ENCODE assay signal across 8 cellular contexts in the genomic region with DNA sequence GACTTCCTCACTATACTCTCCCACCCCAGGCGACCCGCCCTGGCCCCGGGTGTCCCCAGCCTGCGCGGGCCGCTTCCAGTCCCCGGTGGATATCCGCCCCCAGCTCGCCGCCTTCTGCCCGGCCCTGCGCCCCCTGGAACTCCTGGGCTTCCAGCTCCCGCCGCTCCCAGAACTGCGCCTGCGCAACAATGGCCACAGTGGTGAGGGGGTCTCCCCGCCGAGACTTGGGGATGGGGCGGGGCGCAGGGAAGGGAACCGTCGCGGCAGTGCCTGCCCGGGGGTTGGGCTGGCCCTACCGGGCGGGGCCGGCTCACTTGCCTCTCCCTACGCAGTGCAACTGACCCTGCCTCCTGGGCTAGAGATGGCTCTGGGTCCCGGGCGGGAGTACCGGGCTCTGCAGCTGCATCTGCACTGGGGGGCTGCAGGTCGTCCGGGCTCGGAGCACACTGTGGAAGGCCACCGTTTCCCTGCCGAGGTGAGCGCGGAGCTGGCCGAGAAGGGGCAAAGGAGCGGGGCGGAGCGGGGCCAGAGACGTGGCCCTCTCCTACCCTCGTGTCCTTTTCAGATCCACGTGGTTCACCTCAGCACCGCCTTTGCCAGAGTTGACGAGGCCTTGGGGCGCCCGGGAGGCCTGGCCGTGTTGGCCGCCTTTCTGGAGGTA. TPM values are rescaled to one million over a fixed set of nuclear protein-coding genes. Genes with fewer than 3 reads are reported as not detected.
DNase-seq lines count a peak whose midpoint lies in the region; ATAC-seq and TF ChIP-seq lines count a peak whose summit lies in the region.

No MANE protein-coding gene starts in this region.

- H3K4me1 Mint-ChIP-seq in activated naive CD4-positive, alpha-beta T cell treated with anti-CD3 and anti-CD28 coated beads, Interleukin-2, amount 10 ng/mL, durations not matched to agents 7 days and 5 days, result peaks cover 14% of the 10 kb centered on the region

- H3K4me2 ChIP-seq in OCI-LY7 (ENCODE audit: low read length), result no peak overlapping the region

- intact Hi-C loops in OCI-LY7 (cut with micrococcal nuclease; ENCODE audit: unreplicated experiment), result no loop called here

- peaks cover 81% of the 10 kb centered on the region for H3K27me3 Mint-ChIP-seq in activated naive CD4-positive, alpha-beta T cell treated with anti-CD3 and anti-CD28 coated beads, Interleukin-2, amount 10 ng/mL, durations not matched to agents 7 days and 5 days

- H3K36me3 ChIP-seq in iPS DF 6.9 (ENCODE audit: control insufficient read depth, insufficient read depth, low read length) (no peaks in the 10 kb centered on the region), OCI-LY7 (ENCODE audit: insufficient read depth, low read length) (no peaks in the 10 kb centered on the region)

- H3K79me2 ChIP-seq in OCI-LY7 (ENCODE audit: insufficient read depth, low read depth, low read length), result no peaks in the 10 kb centered on the region

- TF ChIP-seq CTCF in HFF-Myc (IDR thresholded peaks at IDR 0.05; ENCODE audit: low read depth, low read length, missing control alignments) (no peak), OCI-LY7 (conservative IDR thresholded peaks at IDR 0.05; ENCODE audit: low read length) (no peak)

- H3K27ac ChIP-seq in iPS DF 6.9 (ENCODE audit: low read length), result no peak overlapping the region
- no peak overlapping the region for H3K27ac ChIP-seq in OCI-LY7 (ENCODE audit: low read depth, low read length, poor library complexity, severe bottlenecking)

- H3K9me2 ChIP-seq in OCI-LY7 (ENCODE audit: insufficient read depth, low read length), result no peaks in the 10 kb centered on the region

- POLR2A ChIA-PET in OCI-LY7 (lab: Charles Lee), result interaction anchor here (1.3 to 3.1 kb wide), 2 partner anchors 11 to 14 kb away, joined by 3 to 12 read pairs; partner anchors contain the start of gene ARHGEF39

- ATAC-seq in GM18858 (IDR thresholded peaks at IDR 0.05; ENCODE audit: unreplicated experiment), result no peak

- no CpG with 5 or more reads among the region's 51 CpGs for WGBS in iPS DF 6.9 (ENCODE audit: insufficient coverage, insufficient read length)

- H3K9me3 ChIP-seq in iPS DF 6.9 (ENCODE audit: control insufficient read depth, insufficient read depth, low read length) (no peaks in the 10 kb centered on the region), OCI-LY7 (ENCODE audit: low read length) (no peaks in the 10 kb centered on the region)

- no peak overlapping the region for H3K27ac Mint-ChIP-seq in activated naive CD4-positive, alpha-beta T cell treated with anti-CD3 and anti-CD28 coated beads, Interleukin-2, amount 10 ng/mL, durations not matched to agents 7 days and 5 days

- no peaks in the 10 kb centered on the region for H4K20me1 ChIP-seq in OCI-LY7 (ENCODE audit: insufficient read depth, low read length)

- H3K36me3 Mint-ChIP-seq in activated naive CD4-positive, alpha-beta T cell treated with anti-CD3 and anti-CD28 coated beads, Interleukin-2, amount 10 ng/mL, durations not matched to agents 7 days and 5 days, result no peaks in the 10 kb centered on the region

- H3K9me3 Mint-ChIP-seq in activated naive CD4-positive, alpha-beta T cell treated with anti-CD3 and anti-CD28 coated beads, Interleukin-2, amount 10 ng/mL, durations not matched to agents 7 days and 5 days, result no peaks in the 10 kb centered on the region

- no TSS peak for BruUV-seq in OCI-LY7 (replicated peaks; lab: Mats Ljungman, UMichigan)

- H3K4me1 ChIP-seq in iPS DF 6.9 (ENCODE audit: control insufficient read depth, insufficient read depth, low read length), result peaks cover 1% of the 10 kb centered on the region; the same call in 1 of the 2 replicates
- H3K4me1 ChIP-seq in OCI-LY7 (ENCODE audit: insufficient read depth, low read length, poor library complexity, severe bottlenecking), result peaks cover 20% of the 10 kb centered on the region

- H3K4me3 ChIP-seq in HFF-Myc (replicated peaks; ENCODE audit: low read depth, low read length), result peak overlapping the region; percentile 36
- H3K4me3 ChIP-seq in iPS DF 6.9 (ENCODE audit: low read length), result peak overlapping the region; percentile 27; the same call in 1 of the 2 replicates
- peak overlapping the region; percentile 47 for H3K4me3 ChIP-seq in skeletal muscle cell (ENCODE audit: low read depth, low read length)
- no peak overlapping the region for H3K4me3 ChIP-seq in OCI-LY7 (ENCODE audit: low read depth, low read length, poor library complexity, severe bottlenecking)

- H2AFZ ChIP-seq in OCI-LY7 (ENCODE audit: low read length), result no peak overlapping the region

- no peaks in the 10 kb centered on the region; the same call in 1 of the 2 replicates for H3K27me3 ChIP-seq in iPS DF 6.9 (ENCODE audit: control insufficient read depth, insufficient read depth, low read length)

- CTCF ChIA-PET in activated naive CD4-positive, alpha-beta T cell treated with anti-CD3 and anti-CD28 coated beads, Interleukin-2, amount 10 ng/mL, durations not matched to agents 7 days and 5 days (lab: Charles Lee), result interaction anchor here (0.7 to 3.6 kb wide), 3 partner anchors 8 to 20 kb away, joined by 3 to 19 read pairs (median 3); partner anchors contain the start of gene ARHGEF39
- CTCF ChIA-PET in OCI-LY7 (lab: Charles Lee; ENCODE audit: unreplicated experiment), result no interaction called here

- H3K4me3 Mint-ChIP-seq in activated naive CD4-positive, alpha-beta T cell treated with anti-CD3 and anti-CD28 coated beads, Interleukin-2, amount 10 ng/mL, durations not matched to agents 7 days and 5 days, result no peak overlapping the region

- DNase-seq in HFF-Myc (ENCODE audit: extremely low read depth, low read depth), result no peak
- DNase-seq in activated naive CD4-positive, alpha-beta T cell treated with anti-CD3 and anti-CD28 coated beads, Interleukin-2, amount 10 ng/mL, durations not matched to agents 7 days and 5 days, result peak; percentile 47
- no peak for DNase-seq in iPS DF 6.9 (ENCODE audit: low read depth, low spot score)
- DNase-seq in skeletal muscle cell (ENCODE audit: low read depth), result no peak
- no peak for DNase-seq in OCI-LY7 (ENCODE audit: low spot score)
- no peak for DNase-seq in COLO668 (lab: John Stamatoyannopoulos, UW; ENCODE audit: unreplicated experiment)
- no peak for DNase-seq in NCI-H345 (lab: John Stamatoyannopoulos, UW)

RNA-seq across cellular contexts. Expression of gene CA9, which starts 2.1 kb away (rescaled TPM):
- total RNA-seq in OCI-LY7 (2014; rRNA removed; shearing (Covaris generic)), result 0.10 and 0.16 TPM in 2 replicates
- total RNA-seq in OCI-LY7 (2022), result not detected in 2 replicates

RNA-seq across cellular contexts. Expression of gene ARHGEF39, which starts 10.9 kb away (rescaled TPM):
- 22.7 and 30.8 TPM in 2 replicates for total RNA-seq in OCI-LY7 (2014; rRNA removed; shearing (Covaris generic))
- 48.1 and 53.6 TPM in 2 replicates for total RNA-seq in OCI-LY7 (2022)

RNA-seq across cellular contexts. Expression of gene TPM2, which starts 13.9 kb away (rescaled TPM):
- total RNA-seq in OCI-LY7 (2014; rRNA removed; shearing (Covaris generic)), result 0.44 TPM in 1 of 2 replicates, not detected in the other
- 2.5 and 3.8 TPM in 2 replicates for total RNA-seq in OCI-LY7 (2022)

RNA-seq across cellular contexts. Expression of gene CCDC107, which starts 17.8 kb away (rescaled TPM):
- 16.5 and 20.3 TPM in 2 replicates for total RNA-seq in OCI-LY7 (2014; rRNA removed; shearing (Covaris generic))
- total RNA-seq in OCI-LY7 (2022), result 10.0 and 11.4 TPM in 2 replicates

RNA-seq across cellular contexts. Expression of gene RMRP, which starts 18.0 kb away (rescaled TPM):
- 21,739 and 26,575 TPM in 2 replicates for total RNA-seq in OCI-LY7 (2014; rRNA removed; shearing (Covaris generic))
- 4,033 and 12,624 TPM in 2 replicates for total RNA-seq in OCI-LY7 (2022)
